ENCODE assay signal across 23 cellular contexts in genomic region chr6:90758741-90759140, GRCh38.
"Had no signal": no experiment of that assay in that cellular context is flagged by ENCODE, and none has a peak within 500 bp of the region (broad histone marks: within the 10 kb centered on the region; RNA-seq: fewer than 3 reads in every experiment).

No MANE protein-coding gene starts in this region.

- H3K27ac ChIP-seq: adrenal gland, SK-N-MC, VCaP had no signal

- H3K9me3 Mint-ChIP-seq: activated CD8-positive, alpha-beta T cell treated with anti-CD3 and anti-CD28 coated beads for 36 hours; activated naive CD8-positive, alpha-beta T cell treated with anti-CD3 and anti-CD28 coated beads, Interleukin-2, amount 10 ng/mL, durations not matched to agents 7 days and 5 days; activated T-cell treated with anti-CD3 and anti-CD28 coated beads, Interleukin-2, amount 50 U/mL, for 72 hours; T-cell had no signal

- DNase-seq: activated CD4-positive, alpha-beta T cell treated with anti-CD3 and anti-CD28 coated beads for 4 hours; activated CD8-positive, alpha-beta memory T cell treated with anti-CD3 and anti-CD28 coated beads, Interleukin-2, amount 50 U/mL, for 4 hours; activated CD8-positive, alpha-beta T cell treated with anti-CD3 and anti-CD28 coated beads for 36 hours; activated naive CD4-positive, alpha-beta T cell treated with anti-CD3 and anti-CD28 coated beads, Interleukin-2, amount 50 U/mL, for 16 hours; activated naive CD8-positive, alpha-beta T cell treated with anti-CD3 and anti-CD28 coated beads, Interleukin-2, amount 10 ng/mL, durations not matched to agents 7 days and 5 days; activated T-cell treated with anti-CD3 and anti-CD28 coated beads, Interleukin-2, amount 50 U/mL, for 72 hours; adrenal gland; anterior cingulate cortex; caudate nucleus; Kasumi-1; KBM-7; NCI-H1105 treated with DMSO at 0.1 percent for 48 hours; NCI-H1436 treated with DMSO at 0.1 percent for 48 hours; NCI-H187; NCI-H2107; NCI-H524 treated with DMSO at 0.1 percent for 48 hours; NCI-H82; T-cell; T-helper 2 cell; T1000 had no signal

- H3K4me1 ChIP-seq: adrenal gland had no signal

- H3K27me3 ChIP-seq: adrenal gland had no signal

- H3K36me3 Mint-ChIP-seq: activated naive CD8-positive, alpha-beta T cell treated with anti-CD3 and anti-CD28 coated beads, Interleukin-2, amount 10 ng/mL, durations not matched to agents 7 days and 5 days; T-cell had no signal

- ATAC-seq: activated CD8-positive, alpha-beta T cell treated with anti-CD3 and anti-CD28 coated beads for 36 hours; activated T-cell treated with anti-CD3 and anti-CD28 coated beads, Interleukin-2, amount 50 U/mL, for 72 hours; Right ventricle myocardium inferior; T-cell had no signal

- H3K4me3 Mint-ChIP-seq: activated CD8-positive, alpha-beta T cell treated with anti-CD3 and anti-CD28 coated beads for 36 hours; activated naive CD8-positive, alpha-beta T cell treated with anti-CD3 and anti-CD28 coated beads, Interleukin-2, amount 10 ng/mL, durations not matched to agents 7 days and 5 days; activated T-cell treated with anti-CD3 and anti-CD28 coated beads, Interleukin-2, amount 50 U/mL, for 72 hours; T-cell had no signal

- H3K4me1 Mint-ChIP-seq: activated naive CD8-positive, alpha-beta T cell treated with anti-CD3 and anti-CD28 coated beads, Interleukin-2, amount 10 ng/mL, durations not matched to agents 7 days and 5 days; T-cell had no signal

- H3K9me3 ChIP-seq: adrenal gland had no signal

- H3K4me3 ChIP-seq: adrenal gland, SK-N-MC had no signal

- H3K27ac Mint-ChIP-seq: activated CD8-positive, alpha-beta T cell treated with anti-CD3 and anti-CD28 coated beads for 36 hours; activated naive CD8-positive, alpha-beta T cell treated with anti-CD3 and anti-CD28 coated beads, Interleukin-2, amount 10 ng/mL, durations not matched to agents 7 days and 5 days; activated T-cell treated with anti-CD3 and anti-CD28 coated beads, Interleukin-2, amount 50 U/mL, for 72 hours; T-cell had no signal

- H3K36me3 ChIP-seq: adrenal gland had no signal
